16 cellular contexts compared by ENCODE assay signal in the genomic region with DNA sequence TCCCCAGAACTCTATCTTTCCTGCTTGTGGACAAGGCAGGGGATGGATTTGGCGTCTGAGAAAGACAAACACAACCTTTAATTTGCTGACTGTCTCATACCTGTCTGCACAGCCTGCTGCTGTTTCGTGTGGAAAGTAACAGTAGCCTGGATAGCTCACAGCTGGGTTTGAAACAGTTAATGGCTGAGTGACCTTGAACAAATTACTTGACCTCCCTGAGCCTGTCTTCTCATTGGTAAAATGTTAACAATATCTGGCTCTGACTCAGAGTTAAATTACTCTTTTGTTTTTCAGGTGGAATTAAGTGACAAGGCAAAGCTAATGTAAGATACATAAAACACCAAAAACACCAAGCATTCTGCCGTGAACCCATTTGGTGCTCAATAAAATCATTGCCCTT. TPM values are rescaled to one million over a fixed set of nuclear protein-coding genes. Genes with fewer than 3 reads are reported as not detected.
A peak's percentile ranks its signal among the peaks of the same experiment; 100 is the strongest.
DNase-seq lines count a peak whose midpoint lies in the region; ATAC-seq and TF ChIP-seq lines count a peak whose summit lies in the region.
"Had no signal": no experiment of that assay in that cellular context is flagged by ENCODE, and none has a peak within 500 bp of the region (broad histone marks: within the 10 kb centered on the region; RNA-seq: fewer than 3 reads in every experiment).

No MANE protein-coding gene starts in this region.

- H3K4me3 Mint-ChIP-seq in GM23338, result peak overlapping the region; percentile 62; the same call in 1 of the 3 replicates

- H3K9ac ChIP-seq in OCI-LY3 (ENCODE audit: low read length), result peak overlapping the region; percentile 23; the same call in 1 of the 2 replicates
- H3K9ac ChIP-seq in MM.1S (ENCODE audit: low read length), result no peak overlapping the region

- peak overlapping the region; percentile 64 for H3K4me2 ChIP-seq in GM23338
- no peak overlapping the region for H3K4me2 ChIP-seq in OCI-LY3 (ENCODE audit: low read length)
- H3K4me2 ChIP-seq in MM.1S (ENCODE audit: low read depth, low read length), result no peak overlapping the region

- H3K27me3 Mint-ChIP-seq in GM23338 (ENCODE audit: insufficient read depth, low read depth, poor library complexity), result peaks cover 21% of the 10 kb centered on the region

- in situ Hi-C loops in gastrocnemius medialis (cut with MboI; ENCODE audit: low sequenced_read_pairs in 4 of 4), result loop anchor here in 1 of 4 donors (10.0 kb wide), 1 partner anchor 55 kb away; no protein-coding TSS in a partner anchor

- H3K36me3 ChIP-seq in GM23338 (ENCODE audit: insufficient read depth) (no peaks in the 10 kb centered on the region), OCI-LY3 (replicated peaks; ENCODE audit: low read depth, low read length) (no peaks in the 10 kb centered on the region), gastrocnemius medialis (no peaks in the 10 kb centered on the region), MM.1S (replicated peaks; ENCODE audit: insufficient read depth, low read length) (no peaks in the 10 kb centered on the region)
- H3K36me3 ChIP-seq: left ventricle myocardium inferior, SJSA1, vagina had no signal

- H3F3A ChIP-seq in GM23338 (replicated peaks; ENCODE audit: low read depth) (peaks cover 44% of the 10 kb centered on the region), MM.1S (ENCODE audit: insufficient read depth, low read length) (peaks cover 27% of the 10 kb centered on the region)

- no peak overlapping the region for H2AFZ ChIP-seq in GM23338
- H2AFZ ChIP-seq in OCI-LY3 (ENCODE audit: low read depth, low read length), result no peak overlapping the region
- no peak overlapping the region for H2AFZ ChIP-seq in MM.1S (ENCODE audit: low read length)

- intact Hi-C loops in gastrocnemius medialis (cut with DNase I; ENCODE audit: low total_unique reads), result loop anchor here (5.0 kb wide), 1 partner anchor 172 kb away; no protein-coding TSS in a partner anchor

- H3K27me3 ChIP-seq in GM23338 (ENCODE audit: insufficient read depth) (no peaks in the 10 kb centered on the region), OCI-LY3 (ENCODE audit: low read depth, low read length) (no peaks in the 10 kb centered on the region), gastrocnemius medialis (no peaks in the 10 kb centered on the region), MM.1S (replicated peaks; ENCODE audit: insufficient read depth, low read length) (no peaks in the 10 kb centered on the region)
- H3K27me3 ChIP-seq: SJSA1, vagina had no signal

- H4K20me1 ChIP-seq in GM23338 (replicated peaks; ENCODE audit: insufficient read depth) (no peaks in the 10 kb centered on the region), OCI-LY3 (ENCODE audit: insufficient read depth, low read length) (no peaks in the 10 kb centered on the region), MM.1S (ENCODE audit: insufficient read depth, low read length) (no peaks in the 10 kb centered on the region)

- H3K4me1 ChIP-seq in GM23338 (ENCODE audit: insufficient read depth), result peaks cover 76% of the 10 kb centered on the region
- peaks cover 51% of the 10 kb centered on the region for H3K4me1 ChIP-seq in OCI-LY3 (ENCODE audit: low read length)
- peaks cover 45 to 52% of the 10 kb centered on the region in 2 donors for H3K4me1 ChIP-seq in gastrocnemius medialis
- H3K4me1 ChIP-seq in MM.1S (ENCODE audit: low read length), result peaks cover 25% of the 10 kb centered on the region
- H3K4me1 ChIP-seq: SJSA1 had no signal

- H3K27ac ChIP-seq in GM23338 (ENCODE audit: low read depth) (peak overlapping the region; percentile 93), OCI-LY3 (ENCODE audit: low read length) (peak overlapping the region; percentile 4; the same call in 1 of the 2 replicates), gastrocnemius medialis (peak overlapping the region; percentile 93 to 97 (median 94)), MM.1S (ENCODE audit: low read length) (no peak overlapping the region)
- H3K27ac ChIP-seq: left ventricle myocardium inferior, SJSA1, vagina had no signal

- ATAC-seq in GM23338 (no peak), gastrocnemius medialis (no peak)

- no peaks in the 10 kb centered on the region for H3K9me3 ChIP-seq in OCI-LY3 (ENCODE audit: insufficient read depth, low read length)
- no peaks in the 10 kb centered on the region for H3K9me3 ChIP-seq in gastrocnemius medialis
- no peaks in the 10 kb centered on the region for H3K9me3 ChIP-seq in MM.1S (replicated peaks; ENCODE audit: insufficient read depth, low read length)
- H3K9me3 ChIP-seq: left ventricle myocardium inferior, SJSA1, vagina had no signal

- H3K4me3 ChIP-seq in GM23338 (peak overlapping the region; percentile 19; the same call in 1 of the 2 replicates), OCI-LY3 (ENCODE audit: low read length) (no peak overlapping the region), gastrocnemius medialis (no peak overlapping the region), MM.1S (ENCODE audit: low read length) (no peak overlapping the region)
- H3K4me3 ChIP-seq: left ventricle myocardium inferior, SJSA1, vagina had no signal

- H3K27ac Mint-ChIP-seq in GM23338, result peak overlapping the region; percentile 96

- TF ChIP-seq CTCF in GM23338 (conservative IDR thresholded peaks at IDR 0.05; ENCODE audit: low read depth in 2 of 2) (no peak), OCI-LY3 (IDR thresholded peaks at IDR 0.05; ENCODE audit: low read depth, low read length) (no peak), gastrocnemius medialis (IDR thresholded peaks at IDR 0.05 in 4 of 5, conservative IDR thresholded peaks at IDR 0.05 in 1 of 5) (no peak), MM.1S (IDR thresholded peaks at IDR 0.05; ENCODE audit: low read length) (no peak), GM20000 (IDR thresholded peaks at IDR 0.05; ENCODE audit: extremely low read depth, missing control alignments) (no peak)

- H3K4me1 Mint-ChIP-seq in GM23338, result peaks cover 84% of the 10 kb centered on the region

- H3K9me3 Mint-ChIP-seq in GM23338, result no peaks in the 10 kb centered on the region; the same call in 2 of the 3 replicates

- H3K36me3 Mint-ChIP-seq in GM23338 (ENCODE audit: low read depth), result peaks cover 31% of the 10 kb centered on the region; the same call in 2 of the 3 replicates

- no peak for DNase-seq in GM23338 (ENCODE audit: low spot score)
- peak; percentile 22 for DNase-seq in kidney tubule cell (ENCODE audit: low spot score)
- no peak for DNase-seq in gastrocnemius medialis
- no peak for DNase-seq in MM.1S
- DNase-seq in erythroblast (lab: John Stamatoyannopoulos, UW), result no peak
- DNase-seq in GM20000 (ENCODE audit: low spot score), result no peak
- DNase-seq: activated naive CD4-positive, alpha-beta T cell treated with Interleukin-2 at 50 U/mL for 16 hours; activated T-cell treated with anti-CD3 and anti-CD28 coated beads, Interleukin-2, amount 50 U/mL, for 1 hour; AML-193; Calu3; left ventricle myocardium inferior; NCI-H1105 treated with DMSO at 0.1 percent for 48 hours; NCI-H526 treated with DMSO at 0.1 percent for 48 hours had no signal

- H3K79me2 ChIP-seq in GM23338 (replicated peaks; ENCODE audit: insufficient read depth), result peaks cover 21% of the 10 kb centered on the region
- no peaks in the 10 kb centered on the region for H3K79me2 ChIP-seq in OCI-LY3 (ENCODE audit: low read length)
- no peaks in the 10 kb centered on the region for H3K79me2 ChIP-seq in MM.1S (ENCODE audit: low read length)

- no peaks in the 10 kb centered on the region for H3K9me2 ChIP-seq in GM23338 (ENCODE audit: insufficient read depth)
- H3K9me2 ChIP-seq in MM.1S (replicated peaks; ENCODE audit: insufficient read depth, low read length), result no peaks in the 10 kb centered on the region

- no peak for TF ChIP-seq POLR2A in gastrocnemius medialis (IDR thresholded peaks at IDR 0.05)
- no peak for TF ChIP-seq POLR2A in erythroblast (IDR thresholded peaks at IDR 0.05; ENCODE audit: low read length)

TF ChIP-seq in GM23338, 12 proteins besides CTCF, POLR2A, EP300 and RAD21 (continues in another document):
- TF ChIP-seq, protein P1, sequence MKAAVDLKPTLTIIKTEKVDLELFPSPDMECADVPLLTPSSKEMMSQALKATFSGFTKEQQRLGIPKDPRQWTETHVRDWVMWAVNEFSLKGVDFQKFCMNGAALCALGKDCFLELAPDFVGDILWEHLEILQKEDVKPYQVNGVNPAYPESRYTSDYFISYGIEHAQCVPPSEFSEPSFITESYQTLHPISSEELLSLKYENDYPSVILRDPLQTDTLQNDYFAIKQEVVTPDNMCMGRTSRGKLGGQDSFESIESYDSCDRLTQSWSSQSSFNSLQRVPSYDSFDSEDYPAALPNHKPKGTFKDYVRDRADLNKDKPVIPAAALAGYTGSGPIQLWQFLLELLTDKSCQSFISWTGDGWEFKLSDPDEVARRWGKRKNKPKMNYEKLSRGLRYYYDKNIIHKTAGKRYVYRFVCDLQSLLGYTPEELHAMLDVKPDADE (IDR thresholded peaks at IDR 0.05), result no peak
- no peak for TF ChIP-seq ZNF114 (CRISPR knock-in tag; IDR thresholded peaks at IDR 0.05)
- no peak for TF ChIP-seq EZH2 (IDR thresholded peaks at IDR 0.05; ENCODE audit: low read depth, unreplicated experiment)
- TF ChIP-seq JUNB (IDR thresholded peaks at IDR 0.05; ENCODE audit: unreplicated experiment), result no peak
- TF ChIP-seq STAT1 (IDR thresholded peaks at IDR 0.05; ENCODE audit: unreplicated experiment), result no peak
- TF ChIP-seq, protein P2, sequence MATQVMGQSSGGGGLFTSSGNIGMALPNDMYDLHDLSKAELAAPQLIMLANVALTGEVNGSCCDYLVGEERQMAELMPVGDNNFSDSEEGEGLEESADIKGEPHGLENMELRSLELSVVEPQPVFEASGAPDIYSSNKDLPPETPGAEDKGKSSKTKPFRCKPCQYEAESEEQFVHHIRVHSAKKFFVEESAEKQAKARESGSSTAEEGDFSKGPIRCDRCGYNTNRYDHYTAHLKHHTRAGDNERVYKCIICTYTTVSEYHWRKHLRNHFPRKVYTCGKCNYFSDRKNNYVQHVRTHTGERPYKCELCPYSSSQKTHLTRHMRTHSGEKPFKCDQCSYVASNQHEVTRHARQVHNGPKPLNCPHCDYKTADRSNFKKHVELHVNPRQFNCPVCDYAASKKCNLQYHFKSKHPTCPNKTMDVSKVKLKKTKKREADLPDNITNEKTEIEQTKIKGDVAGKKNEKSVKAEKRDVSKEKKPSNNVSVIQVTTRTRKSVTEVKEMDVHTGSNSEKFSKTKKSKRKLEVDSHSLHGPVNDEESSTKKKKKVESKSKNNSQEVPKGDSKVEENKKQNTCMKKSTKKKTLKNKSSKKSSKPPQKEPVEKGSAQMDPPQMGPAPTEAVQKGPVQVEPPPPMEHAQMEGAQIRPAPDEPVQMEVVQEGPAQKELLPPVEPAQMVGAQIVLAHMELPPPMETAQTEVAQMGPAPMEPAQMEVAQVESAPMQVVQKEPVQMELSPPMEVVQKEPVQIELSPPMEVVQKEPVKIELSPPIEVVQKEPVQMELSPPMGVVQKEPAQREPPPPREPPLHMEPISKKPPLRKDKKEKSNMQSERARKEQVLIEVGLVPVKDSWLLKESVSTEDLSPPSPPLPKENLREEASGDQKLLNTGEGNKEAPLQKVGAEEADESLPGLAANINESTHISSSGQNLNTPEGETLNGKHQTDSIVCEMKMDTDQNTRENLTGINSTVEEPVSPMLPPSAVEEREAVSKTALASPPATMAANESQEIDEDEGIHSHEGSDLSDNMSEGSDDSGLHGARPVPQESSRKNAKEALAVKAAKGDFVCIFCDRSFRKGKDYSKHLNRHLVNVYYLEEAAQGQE (IDR thresholded peaks at IDR 0.05; ENCODE audit: unreplicated experiment), result no peak

RNA-seq across cellular contexts. Expression of a gene that starts 41.1 kb away (rescaled TPM):
- 29.3 and 42.6 TPM in 2 replicates for total RNA-seq in GM23338 (2014; rRNA removed; shearing (Covaris generic))
- 10.7 and 11.2 TPM in 2 replicates for polyA plus RNA-seq in GM23338 (2016; fragmentation: Nextera tagmentation; extraction: Ambion mirVana)
- 1 to 10 TPM; 2.2 to 3.4 (median 2.7) TPM for total RNA-seq in gastrocnemius medialis
- total RNA-seq: Calu3, SJSA1 had no signal
